34 cellular contexts compared by ENCODE assay signal in genomic region chr12:79944565-79944964, GRCh38.
"Had no signal": no experiment of that assay in that cellular context is flagged by ENCODE, and none has a peak within 500 bp of the region (broad histone marks: within the 10 kb centered on the region; RNA-seq: fewer than 3 reads in every experiment).

No MANE protein-coding gene starts in this region.

- ATAC-seq: activated naive CD4-positive, alpha-beta T cell treated with anti-CD3 and anti-CD28 coated beads, Interleukin-2, amount 50 U/mL, for 72 hours; activated naive CD8-positive, alpha-beta T cell treated with anti-CD3 and anti-CD28 coated beads, Interleukin-2, amount 50 U/mL, for 24 hours; activated T-cell treated with anti-CD3 and anti-CD28 coated beads, Interleukin-2, amount 50 U/mL, for 4 hours; activated T-cell treated with anti-CD3 and anti-CD28 coated beads, Interleukin-2, amount 50 U/mL, for 72 hours; activated T-helper 17 cell treated with anti-CD3 and anti-CD28 coated beads, Interleukin-2, amount 50 U/mL, for 72 hours; body of pancreas had no signal

- FAIRE-seq: astrocyte, bronchial epithelial cell had no signal

- H3K36me3 ChIP-seq: adrenal gland, ascending aorta, brain microvascular endothelial cell, breast epithelium, cardiac muscle cell had no signal

- H3K4me3 ChIP-seq: adrenal gland, ascending aorta, body of pancreas, breast epithelium, cardiac muscle cell had no signal

- H3K27ac ChIP-seq: adrenal gland, ascending aorta, body of pancreas, brain microvascular endothelial cell, breast epithelium, cardiac muscle cell had no signal

- H3K4me1 ChIP-seq: adrenal gland, ascending aorta, breast epithelium had no signal

- DNase-seq: activated effector memory CD4-positive, alpha-beta T cell treated with anti-CD3 and anti-CD28 coated beads, Interleukin-2, amount 50 U/mL, for 16 hours; activated effector memory CD4-positive, alpha-beta T cell treated with Interleukin-2 at 50 U/mL for 16 hours; activated gamma-delta T cell; activated gamma-delta T cell treated with Interleukin-2 at 50 U/mL for 16 hours; activated naive CD4-positive, alpha-beta T cell; activated naive CD4-positive, alpha-beta T cell treated with anti-CD3 and anti-CD28 coated beads for 36 hours; activated naive CD4-positive, alpha-beta T cell treated with anti-CD3 and anti-CD28 coated beads, Interleukin-2, amount 10 ng/mL, durations not matched to agents 7 days and 5 days; activated naive CD4-positive, alpha-beta T cell treated with anti-CD3 and anti-CD28 coated beads, Interleukin-2, amount 50 U/mL, for 16 hours; activated naive CD4-positive, alpha-beta T cell treated with Interleukin-2 at 50 U/mL for 16 hours; activated naive CD8-positive, alpha-beta T cell treated with anti-CD3 and anti-CD28 coated beads for 36 hours; activated naive CD8-positive, alpha-beta T cell treated with anti-CD3 and anti-CD28 coated beads, Interleukin-2, amount 10 ng/mL, durations not matched to agents 7 days and 5 days; activated naive CD8-positive, alpha-beta T cell treated with anti-CD3 and anti-CD28 coated beads, Interleukin-2, amount 50 U/mL, for 24 hours; activated T-cell treated with anti-CD3 and anti-CD28 coated beads, Interleukin-2, amount 50 U/mL, for 1 hour; activated T-cell treated with anti-CD3 and anti-CD28 coated beads, Interleukin-2, amount 50 U/mL, for 24 hours; activated T-cell treated with anti-CD3 and anti-CD28 coated beads, Interleukin-2, amount 50 U/mL, for 4 hours; activated T-cell treated with anti-CD3 and anti-CD28 coated beads, Interleukin-2, amount 50 U/mL, for 48 hours; activated T-cell treated with anti-CD3 and anti-CD28 coated beads, Interleukin-2, amount 50 U/mL, for 72 hours; adrenal gland; amniotic stem cell; amygdala; anterior cingulate cortex; aorta; body of pancreas; brain microvascular endothelial cell; caudate nucleus; central memory CD4-positive, alpha-beta T cell; cerebellar nuclear complex had no signal

- H3K27me3 ChIP-seq: adrenal gland, ascending aorta, body of pancreas, brain microvascular endothelial cell, breast epithelium, cardiac muscle cell had no signal

- H3K9me3 ChIP-seq: adrenal gland, ascending aorta, body of pancreas, breast epithelium had no signal
